15 cellular contexts compared by ENCODE assay signal in genomic region chr20:46673394-46674252, GRCh38. TPM values are rescaled to one million over a fixed set of nuclear protein-coding genes. Genes with fewer than 3 reads are reported as not detected.
DNase-seq lines count a peak whose midpoint lies in the region; ATAC-seq and TF ChIP-seq lines count a peak whose summit lies in the region.
"Had no signal": no experiment of that assay in that cellular context is flagged by ENCODE, and none has a peak within 500 bp of the region (broad histone marks: within the 10 kb centered on the region; RNA-seq: fewer than 3 reads in every experiment).

No MANE protein-coding gene starts in this region.

- DNase-seq in neural progenitor cell (ENCODE audit: low spot score) (no peak), right atrium auricular region (ENCODE audit: low spot score) (no peak), CD1c-positive myeloid dendritic cell (ENCODE audit: extremely low spot score) (no peak)
- DNase-seq in stimulated activated naive B cell treated with anti-CD40 and anti-IgM and Interleukin-4, amounts not matched to agents 10 μg/mL and 1 μg/mL and 100 μg/mL, for 72 hours: no peak
- DNase-seq in activated CD4-positive, alpha-beta T cell treated with anti-CD3 and anti-CD28 coated beads for 4 hours: no peak
- DNase-seq: BE2C; Calu3; CD4-positive, CD25-positive, alpha-beta regulatory T cell; DMS 273 treated with DMSO at 0.1 percent for 48 hours had no signal

- H3K27me3 Mint-ChIP-seq in brain (no peaks in the 10 kb centered on the region), neural progenitor cell (ENCODE audit: insufficient read depth, low read depth) (peaks cover 6% of the 10 kb centered on the region)
- no peaks in the 10 kb centered on the region for H3K27me3 Mint-ChIP-seq in stimulated activated naive B cell treated with anti-CD40 and anti-IgM and Interleukin-4, amounts not matched to agents 10 μg/mL and 1 μg/mL and 100 μg/mL, for 72 hours
- H3K27me3 Mint-ChIP-seq: CD4-positive, CD25-positive, alpha-beta regulatory T cell had no signal

- no peak for ATAC-seq in stimulated activated naive B cell treated with anti-CD40 and anti-IgM and Interleukin-4, amounts not matched to agents 10 μg/mL and 1 μg/mL and 100 μg/mL, for 72 hours (replicated peaks)
- ATAC-seq: A549, HCT116 had no signal

- H3K36me3 ChIP-seq in BLaER1: 0 out of 2 replicates have a peak, but pooled peaks cover 13% of the 10 kb centered on the region
- peaks cover 0 to 15% (median 0%) of the 10 kb centered on the region in 11 experiments; a peak in 5 of 22 replicates for H3K36me3 ChIP-seq in BLaER1 treated with 17β-estradiol and CSF1 and Interleukin-3, amounts not matched to agents 10 nM and 100 nM
- no peaks in the 10 kb centered on the region for H3K36me3 ChIP-seq in neural progenitor cell
- H3K36me3 ChIP-seq in right atrium auricular region: no peaks in the 10 kb centered on the region
- H3K36me3 ChIP-seq: BE2C had no signal

- H3K9me3 Mint-ChIP-seq in brain (peaks cover 4 to 40% (median 31%) of the 10 kb centered on the region in 5 experiments), neural progenitor cell (peaks cover 17% of the 10 kb centered on the region)
- H3K9me3 Mint-ChIP-seq in stimulated activated naive B cell treated with anti-CD40 and anti-IgM and Interleukin-4, amounts not matched to agents 10 μg/mL and 1 μg/mL and 100 μg/mL, for 72 hours: peaks cover 9 to 12% of the 10 kb centered on the region in 2 donors

- TF ChIP-seq CTCF in brain (conservative IDR thresholded peaks at IDR 0.05) (no peak), neural progenitor cell (IDR thresholded peaks at IDR 0.05) (no peak), right atrium auricular region (IDR thresholded peaks at IDR 0.05) (no peak)

- H3K27ac ChIP-seq in BLaER1 (no peak overlapping the region), neural progenitor cell (no peak overlapping the region), right atrium auricular region (no peak overlapping the region)
- H3K27ac ChIP-seq in BLaER1 treated with 17β-estradiol and CSF1 and Interleukin-3, amounts not matched to agents 10 nM and 100 nM: no peak overlapping the region
- H3K27ac ChIP-seq: A549 had no signal

- peaks cover 30% of the 10 kb centered on the region for H3K4me1 Mint-ChIP-seq in brain
- peaks cover 24% of the 10 kb centered on the region for H3K4me1 Mint-ChIP-seq in neural progenitor cell
- peaks cover 0 to 2% of the 10 kb centered on the region in 2 donors for H3K4me1 Mint-ChIP-seq in stimulated activated naive B cell treated with anti-CD40 and anti-IgM and Interleukin-4, amounts not matched to agents 10 μg/mL and 1 μg/mL and 100 μg/mL, for 72 hours
- H3K4me1 Mint-ChIP-seq: CD4-positive, CD25-positive, alpha-beta regulatory T cell had no signal

- H4K20me1 ChIP-seq in BLaER1 (peaks cover 21% of the 10 kb centered on the region), neural progenitor cell (ENCODE audit: low read depth) (no peaks in the 10 kb centered on the region)
- peaks cover 0 to 22% (median 0%) of the 10 kb centered on the region in 11 experiments; a peak in 6 of 22 replicates for H4K20me1 ChIP-seq in BLaER1 treated with 17β-estradiol and CSF1 and Interleukin-3, amounts not matched to agents 10 nM and 100 nM

- H3K4me3 ChIP-seq in BLaER1 (no peak overlapping the region), neural progenitor cell (no peak overlapping the region), right atrium auricular region (no peak overlapping the region)
- H3K4me3 ChIP-seq in BLaER1 treated with 17β-estradiol and CSF1 and Interleukin-3, amounts not matched to agents 10 nM and 100 nM: no peak overlapping the region
- H3K4me3 ChIP-seq: A549 had no signal

- peaks cover 21% of the 10 kb centered on the region for H3K4me1 ChIP-seq in BLaER1
- H3K4me1 ChIP-seq in BLaER1 treated with 17β-estradiol and CSF1 and Interleukin-3, amounts not matched to agents 10 nM and 100 nM: peaks cover 0 to 27% (median 21%) of the 10 kb centered on the region in 10 experiments; a peak in 17 of 20 replicates
- H3K4me1 ChIP-seq in neural progenitor cell: peaks cover 10% of the 10 kb centered on the region
- no peaks in the 10 kb centered on the region for H3K4me1 ChIP-seq in right atrium auricular region
- H3K4me1 ChIP-seq: A549, BE2C had no signal

- H3K27me3 ChIP-seq in BLaER1 (no peaks in the 10 kb centered on the region), neural progenitor cell (no peaks in the 10 kb centered on the region), right atrium auricular region (no peaks in the 10 kb centered on the region)
- H3K27me3 ChIP-seq in BLaER1 treated with 17β-estradiol and CSF1 and Interleukin-3, amounts not matched to agents 10 nM and 100 nM: no peaks in the 10 kb centered on the region
- H3K27me3 ChIP-seq: BE2C had no signal

- no peak overlapping the region for H3K9ac ChIP-seq in BLaER1
- no peak overlapping the region; a peak in 1 of 22 replicates for H3K9ac ChIP-seq in BLaER1 treated with 17β-estradiol and CSF1 and Interleukin-3, amounts not matched to agents 10 nM and 100 nM
- no peak overlapping the region for H3K9ac ChIP-seq in neural progenitor cell

- peak overlapping the region; percentile 69 for H3K4me2 ChIP-seq in BLaER1
- peak overlapping the region in 10 of 11 experiments; percentile 13 to 70 (median 59); a peak in 15 of 22 replicates for H3K4me2 ChIP-seq in BLaER1 treated with 17β-estradiol and CSF1 and Interleukin-3, amounts not matched to agents 10 nM and 100 nM
- H3K4me2 ChIP-seq in neural progenitor cell: peak overlapping the region; percentile 28
- H3K4me2 ChIP-seq: A549 had no signal

- no peak overlapping the region for H3K4me3 Mint-ChIP-seq in brain
- H3K4me3 Mint-ChIP-seq in neural progenitor cell: no peak overlapping the region
- no peak overlapping the region for H3K4me3 Mint-ChIP-seq in stimulated activated naive B cell treated with anti-CD40 and anti-IgM and Interleukin-4, amounts not matched to agents 10 μg/mL and 1 μg/mL and 100 μg/mL, for 72 hours
- H3K4me3 Mint-ChIP-seq: CD4-positive, CD25-positive, alpha-beta regulatory T cell had no signal

- H2AFZ ChIP-seq in neural progenitor cell (replicated peaks): no peak overlapping the region

- H3K36me3 Mint-ChIP-seq in brain: peaks cover 57% of the 10 kb centered on the region
- H3K36me3 Mint-ChIP-seq in neural progenitor cell: peaks cover 16% of the 10 kb centered on the region
- peaks cover 9 to 32% of the 10 kb centered on the region in 2 donors for H3K36me3 Mint-ChIP-seq in stimulated activated naive B cell treated with anti-CD40 and anti-IgM and Interleukin-4, amounts not matched to agents 10 μg/mL and 1 μg/mL and 100 μg/mL, for 72 hours

- H3F3A ChIP-seq in neural progenitor cell (ENCODE audit: low read depth): peaks cover 5% of the 10 kb centered on the region

- no peaks in the 10 kb centered on the region for H3K79me2 ChIP-seq in neural progenitor cell (ENCODE audit: low read depth)

- H3K27ac Mint-ChIP-seq in brain (peak overlapping the region in 3 of 5 experiments; percentile 56 to 86 (median 84)), neural progenitor cell (peak overlapping the region; percentile 97)
- H3K27ac Mint-ChIP-seq in stimulated activated naive B cell treated with anti-CD40 and anti-IgM and Interleukin-4, amounts not matched to agents 10 μg/mL and 1 μg/mL and 100 μg/mL, for 72 hours: no peak overlapping the region
- H3K27ac Mint-ChIP-seq: CD4-positive, CD25-positive, alpha-beta regulatory T cell had no signal

- H3K9me3 ChIP-seq in BLaER1: peaks cover 29% of the 10 kb centered on the region
- peaks cover 20 to 44% (median 33%) of the 10 kb centered on the region in 11 experiments for H3K9me3 ChIP-seq in BLaER1 treated with 17β-estradiol and CSF1 and Interleukin-3, amounts not matched to agents 10 nM and 100 nM (replicated peaks in 1 of 11)
- H3K9me3 ChIP-seq in neural progenitor cell (ENCODE audit: low read depth): no peaks in the 10 kb centered on the region
- peaks cover 0 to 18% of the 10 kb centered on the region in 2 donors for H3K9me3 ChIP-seq in right atrium auricular region
- H3K9me3 ChIP-seq: BE2C had no signal

RNA-seq across cellular contexts. Expression of gene TP53RK, which starts 15.6 kb away (rescaled TPM):
- 8.3 TPM for polyA plus RNA-seq in brain (ENCODE audit: insufficient read depth, low read depth, low replicate concordance)
- 15.9 and 16.3 TPM in 2 replicates for total RNA-seq in neural progenitor cell (ENCODE audit: low replicate concordance)
- total RNA-seq in right atrium auricular region: 10 to 100 TPM; 11.3 to 12.1 TPM

RNA-seq across cellular contexts. Expression of gene SLC13A3, which starts 22.4 kb away (rescaled TPM):
- polyA plus RNA-seq in brain (ENCODE audit: insufficient read depth, low read depth, low replicate concordance): 10.3 TPM
- total RNA-seq in neural progenitor cell (ENCODE audit: low replicate concordance) (4.5 and 7.4 TPM in 2 replicates), right atrium auricular region (1 to 10 TPM in 1 of 2 donors, under 1 TPM in 1; 0.37 to 1.5 TPM)
- total RNA-seq: Calu3, H4 had no signal
- polyA plus RNA-seq: CD4-positive, CD25-positive, alpha-beta regulatory T cell had no signal

RNA-seq across cellular contexts. Expression of gene SLC2A10, which starts 35.8 kb away (rescaled TPM):
- 1.1 TPM for polyA plus RNA-seq in brain (ENCODE audit: insufficient read depth, low read depth, low replicate concordance)
- total RNA-seq in neural progenitor cell (ENCODE audit: low replicate concordance) (9.2 and 9.6 TPM in 2 replicates), right atrium auricular region (1 to 10 TPM; 5.6 to 6.4 TPM)
- total RNA-seq: CD4-positive, CD25-positive, alpha-beta regulatory T cell had no signal
- polyA plus RNA-seq: CD4-positive, CD25-positive, alpha-beta regulatory T cell had no signal
